8 cellular contexts compared by ENCODE assay signal in the genomic region with DNA sequence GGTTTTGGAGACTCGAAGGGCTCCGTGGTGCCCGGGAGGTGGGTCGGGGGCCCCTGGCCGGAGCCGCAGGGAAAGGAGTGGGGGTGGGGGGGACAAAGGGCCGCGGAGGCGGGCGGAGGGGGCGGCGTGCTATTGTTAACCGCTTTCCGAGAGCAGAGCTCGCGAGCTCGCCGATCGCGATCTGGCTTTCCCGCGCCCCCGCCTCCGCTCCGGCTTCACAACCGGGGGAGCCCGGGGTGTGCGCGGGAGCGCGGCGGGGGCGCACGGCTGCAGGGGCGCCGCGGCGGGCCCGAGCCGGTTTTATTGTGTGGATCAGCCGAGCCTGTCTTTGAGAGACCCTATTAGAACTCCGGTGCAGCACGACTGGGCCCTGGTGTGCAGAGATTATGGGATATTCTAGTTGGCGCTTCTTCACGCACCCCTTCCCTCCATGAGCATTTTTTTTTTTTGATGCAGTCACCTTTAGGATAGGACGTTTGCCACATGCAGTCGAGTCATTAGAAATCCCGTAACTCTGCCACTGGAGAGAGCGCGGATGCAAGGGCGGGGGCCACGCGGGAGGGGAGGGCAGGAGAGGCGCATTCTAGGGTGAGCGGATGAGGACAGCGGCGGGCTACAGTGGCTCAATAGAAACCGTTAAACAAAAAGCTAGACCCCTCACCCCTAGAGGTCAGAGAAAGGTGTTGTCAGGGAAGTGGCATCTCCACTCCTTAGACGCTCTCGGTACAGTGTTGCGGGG. TPM values are rescaled to one million over a fixed set of nuclear protein-coding genes. Genes with fewer than 3 reads are reported as not detected.
DNase-seq lines count a peak whose midpoint lies in the region; ATAC-seq and TF ChIP-seq lines count a peak whose summit lies in the region.

No MANE protein-coding gene starts in this region.

- no peak overlapping the region for H3K27ac ChIP-seq in CD4-positive, alpha-beta T cell (ENCODE audit: low read depth, low read length)
- H3K27ac ChIP-seq in prostate gland = no peak overlapping the region

- peaks cover 40% of the 10 kb centered on the region for H3K4me1 Mint-ChIP-seq in CD4-positive, alpha-beta T cell (ENCODE audit: low read depth)

- in situ Hi-C loops in KBM-7 (cut with MboI; ENCODE audit: low pct_unique_long_range_greater_than_20kb, low sequenced_read_pairs) = no loop called here

- H3K27ac Mint-ChIP-seq in CD4-positive, alpha-beta T cell = no peak overlapping the region

- no peak for TF ChIP-seq POLR2A in prostate gland (IDR thresholded peaks at IDR 0.05)

- no peaks in the 10 kb centered on the region for H3K9me3 Mint-ChIP-seq in CD4-positive, alpha-beta T cell

- POLR2A ChIA-PET in CD4-positive, alpha-beta T cell (lab: Charles Lee) = interaction anchor here (1.5 to 5.8 kb wide), 4 partner anchors 36 to 71 kb away, joined by 4 to 72 read pairs (median 6); a partner anchor contains a TSS

- no peaks in the 10 kb centered on the region for H3K36me3 Mint-ChIP-seq in CD4-positive, alpha-beta T cell (ENCODE audit: low read depth)

- intact Hi-C loops in CD4-positive, alpha-beta T cell (cut with DNase I, micrococcal nuclease) = loop anchor here (2.0 to 10.0 kb wide), 6 partner anchors 36 to 1700 kb away; a partner anchor contains a TSS
- intact Hi-C loops in prostate gland (cut with DNase I) = no loop called here

- WGBS in prostate gland = 2% methylated on average over 52 of the region's 61 CpGs

- no peaks in the 10 kb centered on the region for H3K9me3 ChIP-seq in CD4-positive, alpha-beta T cell (ENCODE audit: control insufficient read depth, low read length)
- H3K9me3 ChIP-seq in prostate gland = no peaks in the 10 kb centered on the region

- H3K4me3 ChIP-seq in prostate gland = peak overlapping the region; percentile 38 to 43

- H3K4me1 ChIP-seq in prostate gland (replicated peaks) = no peaks in the 10 kb centered on the region

- CTCF ChIA-PET in CD4-positive, alpha-beta T cell (lab: Charles Lee) = interaction anchor here (0.7 kb wide), 1 partner anchor 61 kb away, joined by 3 read pairs; no protein-coding TSS in a partner anchor

- DNase-seq in CD4-positive, alpha-beta T cell = peak in 1 of 10 experiments; percentile 16
- peak; percentile 40 for DNase-seq in KBM-7
- DNase-seq in activated T-cell treated with anti-CD3 and anti-CD28 coated beads, Interleukin-2, amount 50 U/mL, for 48 hours = peak; percentile 42 to 55
- DNase-seq in germinal center (ENCODE audit: low spot score) = peak; percentile 33
- DNase-seq in prostate gland (ENCODE audit: low spot score) = no peak
- DNase-seq in NCI-H82 (lab: John Stamatoyannopoulos, UW) = no peak

- ATAC-seq in CD4-positive, alpha-beta T cell (ENCODE audit: poor library complexity) = no peak
- ATAC-seq in HG03139 (IDR thresholded peaks at IDR 0.05; ENCODE audit: unreplicated experiment) (no peak), HG02970 (IDR thresholded peaks at IDR 0.05; ENCODE audit: low FRiP score, unreplicated experiment) (no peak)

- H3K4me3 Mint-ChIP-seq in CD4-positive, alpha-beta T cell = peak overlapping the region; percentile 90

- no peaks in the 10 kb centered on the region for H3K36me3 ChIP-seq in prostate gland

- peaks cover 23% of the 10 kb centered on the region for H3K27me3 ChIP-seq in CD4-positive, alpha-beta T cell (ENCODE audit: control insufficient read depth, insufficient read depth, low read length)
- H3K27me3 ChIP-seq in prostate gland (replicated peaks; ENCODE audit: insufficient read depth) = peaks cover 10% of the 10 kb centered on the region

- no peak for TF ChIP-seq CTCF in CD4-positive, alpha-beta T cell (IDR thresholded peaks at IDR 0.05)
- TF ChIP-seq CTCF in prostate gland (IDR thresholded peaks at IDR 0.05) = no peak

- H3K27me3 Mint-ChIP-seq in CD4-positive, alpha-beta T cell = peaks cover 46% of the 10 kb centered on the region

RNA-seq across cellular contexts. Expression of a gene that starts 3.6 kb away (rescaled TPM):
- total RNA-seq in CD4-positive, alpha-beta T cell = 1 to 10 TPM; 2.2 to 3.4 TPM
- 1 to 10 TPM in 1 of 2 donors, under 1 TPM in 1; 0.14 to 1.6 TPM for total RNA-seq in prostate gland

Comparison
In these comparisons a context has a peak if more than half of its experiments do, and no peak if none do; other contexts are left out.
1. DNase-seq: peak in KBM-7 (single experiment), activated T-cell treated with anti-CD3 and anti-CD28 coated beads, Interleukin-2, amount 50 U/mL, for 48 hours (2 of 2) and germinal center (single experiment); none in prostate gland (single experiment) and NCI-H82 (single experiment).